7 cellular contexts compared by ENCODE assay signal in the genomic region with DNA sequence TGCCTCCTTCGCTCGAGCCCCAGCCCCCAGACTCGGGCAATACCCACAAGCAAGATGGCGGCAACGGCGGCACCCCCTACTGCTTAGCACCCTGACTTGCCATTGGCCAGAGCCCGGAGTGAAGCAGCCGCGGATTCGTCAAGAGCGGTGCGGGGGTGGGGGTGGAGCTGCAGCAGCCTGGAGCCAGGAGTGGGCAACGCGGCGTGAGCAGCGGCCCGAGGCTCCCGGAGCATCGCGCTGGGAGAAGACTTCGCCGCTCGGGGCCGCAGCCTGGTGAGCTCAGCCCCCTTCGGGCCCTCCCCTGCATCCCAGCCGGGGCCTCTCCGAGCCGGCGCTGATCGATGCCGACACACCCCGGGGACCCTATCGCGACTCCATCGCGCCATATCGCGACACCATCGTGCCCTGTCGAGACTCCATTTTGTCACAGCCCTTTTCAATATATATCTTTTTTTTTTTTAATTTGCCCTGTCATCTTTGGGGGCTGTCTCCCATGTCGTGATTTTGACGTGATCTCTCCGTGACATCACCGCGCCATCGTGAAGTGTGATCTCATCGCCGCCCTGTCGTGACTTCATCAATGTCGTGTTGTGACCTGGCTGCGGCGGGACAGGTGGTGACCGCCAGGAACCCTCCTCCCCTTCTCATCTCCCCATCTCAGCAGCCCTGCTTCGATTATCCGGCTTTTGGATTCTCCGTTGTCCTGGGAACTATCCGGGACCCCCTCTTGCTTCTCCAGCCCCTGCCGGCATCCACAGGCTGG. TPM values are rescaled to one million over a fixed set of nuclear protein-coding genes. Genes with fewer than 3 reads are reported as not detected.
A peak's percentile ranks its signal among the peaks of the same experiment; 100 is the strongest.
DNase-seq lines count a peak whose midpoint lies in the region; ATAC-seq and TF ChIP-seq lines count a peak whose summit lies in the region.

NCDN (plus strand) TSS at position 189 of the 763 bp plus-strand sequence; CDS start at position 581, 392 bp downstream.

- peak; percentile 92 for TF ChIP-seq POLR2A in GM18505 (IDR thresholded peaks at IDR 0.05; ENCODE audit: borderline replicate concordance, extremely low read depth, insufficient read depth, insufficient read length)

- in situ Hi-C loops in astrocyte of the cerebellum (cut with HindIII; ENCODE audit: low sequenced_read_pairs) = no loop called here

- no peak for TF ChIP-seq CTCF in astrocyte of the cerebellum (IDR thresholded peaks at IDR 0.05; ENCODE audit: low read depth, low read length, missing control alignments)

- DNase-seq in NCI-H2029 treated with DMSO at 0.1 percent for 48 hours (lab: John Stamatoyannopoulos, UW) = peak; percentile 79
- peak; percentile 91 for DNase-seq in T-helper 9 cell
- DNase-seq in astrocyte of the cerebellum (ENCODE audit: low read depth) = peak; percentile 95
- peak; percentile 99 for DNase-seq in hepatic stellate cell (ENCODE audit: low spot score)
- DNase-seq in renal cortical epithelial cell (ENCODE audit: low read depth) = peak; percentile 89

- peak; percentile 72 for ATAC-seq in GM18505 (IDR thresholded peaks at IDR 0.05; ENCODE audit: unreplicated experiment)
- ATAC-seq in HG02973 (IDR thresholded peaks at IDR 0.05; ENCODE audit: unreplicated experiment) = peak; percentile 72

- peak within 1 kb of the TSS; percentile 77 for H3K4me3 ChIP-seq in astrocyte of the cerebellum (ENCODE audit: low read depth, low read length)

RNA-seq across cellular contexts. Expression of gene NCDN, which starts in this region (rescaled TPM):
- total RNA-seq in renal cortical epithelial cell = 10.9 and 40.3 TPM in 2 replicates

Comparison
In these comparisons a context has a peak if more than half of its experiments do, and no peak if none do; other contexts are left out.
1. Peak in every context shown above with its lines: DNase-seq, ATAC-seq and H3K4me3 ChIP-seq.